ENCODE assay signal across 8 cellular contexts in genomic region chr22:43142881-43143562, GRCh38. TPM values are rescaled to one million over a fixed set of nuclear protein-coding genes. Genes with fewer than 3 reads are reported as not detected.
DNase-seq lines count a peak whose midpoint lies in the region; ATAC-seq and TF ChIP-seq lines count a peak whose summit lies in the region.

TSS of gene MCAT (minus strand) at chr22:43143398. CDS start at chr22:43143348, 50 bp downstream.

- no peaks in the 10 kb centered on the region for H4K20me1 ChIP-seq in OCI-LY7 (ENCODE audit: insufficient read depth, low read length)

- TSS peak; percentile 61 for BruUV-seq in OCI-LY7 (replicated peaks; lab: Mats Ljungman, UMichigan)

- H3K79me2 ChIP-seq in OCI-LY7 (ENCODE audit: insufficient read depth, low read depth, low read length): peaks cover 17% of the 10 kb centered on the region

- peak within 1 kb of the TSS; percentile 74; the same call in 1 of the 2 replicates for H2AFZ ChIP-seq in OCI-LY7 (ENCODE audit: low read length)

- POLR2A ChIA-PET in OCI-LY7 (lab: Charles Lee): interaction anchor here (0.5 kb wide), 1 partner anchor 17 kb away, joined by 3 read pairs; no protein-coding TSS in a partner anchor

- no peak for TF ChIP-seq CTCF in OCI-LY7 (conservative IDR thresholded peaks at IDR 0.05; ENCODE audit: low read length)

- intact Hi-C loops in OCI-LY7 (cut with micrococcal nuclease; ENCODE audit: unreplicated experiment): no loop called here

- H3K9me2 ChIP-seq in OCI-LY7 (ENCODE audit: insufficient read depth, low read length): no peaks in the 10 kb centered on the region

- H3K4me1 ChIP-seq in OCI-LY7 (ENCODE audit: insufficient read depth, low read length, poor library complexity, severe bottlenecking): peaks cover 39% of the 10 kb centered on the region
- peaks cover 50% of the 10 kb centered on the region for H3K4me1 ChIP-seq in mononuclear cell (ENCODE audit: insufficient read depth, low read length)

- CTCF ChIA-PET in OCI-LY7 (lab: Charles Lee; ENCODE audit: unreplicated experiment): no interaction called here

- H3K9me3 ChIP-seq in OCI-LY7 (ENCODE audit: low read length) (no peaks in the 10 kb centered on the region), mononuclear cell (ENCODE audit: low read depth, low read length) (no peaks in the 10 kb centered on the region)

- DNase-seq in CD1c-positive myeloid dendritic cell (ENCODE audit: extremely low spot score) (peak; percentile 80), HT1080 (ENCODE audit: low read depth) (peak; percentile 77), OCI-LY7 (ENCODE audit: low spot score) (peak; percentile 88), activated T-cell treated with anti-CD3 and anti-CD28 coated beads for 24 hours (ENCODE audit: low read depth) (peak; percentile 79), epidermal melanocyte (ENCODE audit: insufficient read length, low spot score) (peak; percentile 84)
- DNase-seq in stimulated activated CD8-positive, alpha-beta memory T cell treated with anti-CD3 and anti-CD28 coated beads, Interleukin-2, amount 100 ng/mL, for 1 hour (ENCODE audit: low read depth in 2 of 2): peak; percentile 54 to 61

- peak within 1 kb of the TSS; percentile 46 for H3K27ac ChIP-seq in OCI-LY7 (ENCODE audit: low read depth, low read length, poor library complexity, severe bottlenecking)

- ATAC-seq in GM19438 (IDR thresholded peaks at IDR 0.05; ENCODE audit: low read depth, unreplicated experiment): peak; percentile 53

- H3K4me2 ChIP-seq in OCI-LY7 (ENCODE audit: low read length): peak within 1 kb of the TSS; percentile 71

- H3K4me3 ChIP-seq in OCI-LY7 (ENCODE audit: low read depth, low read length, poor library complexity, severe bottlenecking) (peak within 1 kb of the TSS; percentile 85), mononuclear cell (ENCODE audit: low read length) (peak within 1 kb of the TSS; percentile 73)

- H3K27me3 ChIP-seq in mononuclear cell (ENCODE audit: insufficient read depth, low read length): no peaks in the 10 kb centered on the region

- peaks cover 36% of the 10 kb centered on the region for H3K36me3 ChIP-seq in OCI-LY7 (ENCODE audit: insufficient read depth, low read length)

RNA-seq across cellular contexts. Expression of gene MCAT, which starts in this region (rescaled TPM):
- total RNA-seq in HT1080 (2014; rRNA removed; shearing (Covaris generic)): 22.5 and 34.6 TPM in 2 replicates
- polyA plus RNA-seq in HT1080 (2015; cell fraction: cytosol; rRNA removed): 23.0 and 24.4 TPM in 2 replicates
- polyA plus RNA-seq in HT1080 (2015; cell fraction: nucleus; rRNA removed): 13.7 and 16.5 TPM in 2 replicates
- 28.4 and 30.6 TPM in 2 replicates for total RNA-seq in OCI-LY7 (2014; rRNA removed; shearing (Covaris generic))
- total RNA-seq in OCI-LY7 (2022) (23.1 and 33.2 TPM in 2 replicates), mononuclear cell (5.1 TPM)

Comparison
In these comparisons a context has a peak if more than half of its experiments do, and no peak if none do; other contexts are left out.
1. Peak in every context shown above with its lines: DNase-seq, ATAC-seq, H3K4me3 ChIP-seq and H3K27ac ChIP-seq.